ENCODE assay signal across 11 cellular contexts in the genomic region with DNA sequence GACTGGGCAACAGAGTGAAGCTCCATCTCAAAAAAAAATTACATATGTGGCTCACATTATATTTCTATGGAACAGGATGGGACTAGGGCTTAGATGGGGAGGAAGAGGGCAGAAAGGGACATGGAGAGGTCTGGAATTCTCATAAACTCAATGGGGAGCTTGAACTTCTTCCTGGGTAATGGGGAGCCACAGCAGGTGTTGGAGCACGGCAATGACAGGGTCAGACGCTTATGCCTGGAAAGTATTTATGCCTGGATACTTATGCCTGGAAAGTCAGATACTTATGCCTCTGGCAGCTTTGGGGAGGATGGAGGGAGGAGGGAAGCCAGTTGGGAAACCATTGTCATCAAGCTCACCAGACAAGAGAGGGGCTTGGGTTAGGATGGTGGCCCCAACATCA. TPM values are rescaled to one million over a fixed set of nuclear protein-coding genes. Genes with fewer than 3 reads are reported as not detected.
"Had no signal": no experiment of that assay in that cellular context is flagged by ENCODE, and none has a peak within 500 bp of the region (broad histone marks: within the 10 kb centered on the region; RNA-seq: fewer than 3 reads in every experiment).

No MANE protein-coding gene starts in this region.

- FAIRE-seq: H54, HepG2 had no signal

- H3K27ac ChIP-seq: GM23248, HL-60 had no signal

- H2AFZ ChIP-seq: GM23248 had no signal

- ATAC-seq: HepG2 had no signal

- H3K4me3 ChIP-seq: GM23248 had no signal

- DNase-seq: GM23248, GOT3, H9, HCEC 1CT, HFFc6, KG1 had no signal

- H3K9ac ChIP-seq: GM23248 had no signal

RNA-seq across cellular contexts. Expression of a gene that starts 36.8 kb away (rescaled TPM):
- total RNA-seq: GM23248, HepG2, HT1080 had no signal
- polyA plus RNA-seq: HepG2, IgD-negative memory B cell had no signal
